In genomic region chr11:68870470-68870869, GRCh38 we compare ENCODE assay signal across 1 cellular context.
TF ChIP-seq lines count a peak whose summit lies in the region.

No MANE protein-coding gene starts in this region.

TF ChIP-seq in H1, 55 proteins besides CTCF, POLR2A, EP300 and RAD21 (continued from another document):
- 0 out of 2 replicates have a peak, but pooled peaks have one; percentile 33 for TF ChIP-seq TAF1 (IDR thresholded peaks at IDR 0.05; ENCODE audit: low read depth, low read length)
TF ChIP-seq in H1: peak in this region for 1.
